Comparison of ENCODE assay signal across 19 cellular contexts in genomic region chr12:83848702-83849101, GRCh38.
"Had no signal": no experiment of that assay in that cellular context is flagged by ENCODE, and none has a peak within 500 bp of the region (broad histone marks: within the 10 kb centered on the region; RNA-seq: fewer than 3 reads in every experiment).

No MANE protein-coding gene starts in this region.

- DNase-seq: KBM-7, MV-4-11, NCI-H1048, NCI-H1105, NCI-H1417, NCI-H1436 treated with DMSO at 0.1 percent for 48 hours, NCI-H1694, NCI-H187 treated with DMSO at 0.1 percent for 48 hours, NCI-H2029 treated with DMSO at 0.1 percent for 48 hours, NCI-H2107, NCI-H2227 treated with DMSO at 0.1 percent for 48 hours, NCI-H524, NCI-H526 treated with DMSO at 0.1 percent for 48 hours, NCI-H748 treated with DMSO at 0.1 percent for 48 hours, SHP77 had no signal

- ATAC-seq: Panc1 had no signal

- H3K27ac ChIP-seq: HL-60, RWPE1 had no signal

- FAIRE-seq: HTR-8/SVneo had no signal
